28 cellular contexts compared by ENCODE assay signal in the genomic region with DNA sequence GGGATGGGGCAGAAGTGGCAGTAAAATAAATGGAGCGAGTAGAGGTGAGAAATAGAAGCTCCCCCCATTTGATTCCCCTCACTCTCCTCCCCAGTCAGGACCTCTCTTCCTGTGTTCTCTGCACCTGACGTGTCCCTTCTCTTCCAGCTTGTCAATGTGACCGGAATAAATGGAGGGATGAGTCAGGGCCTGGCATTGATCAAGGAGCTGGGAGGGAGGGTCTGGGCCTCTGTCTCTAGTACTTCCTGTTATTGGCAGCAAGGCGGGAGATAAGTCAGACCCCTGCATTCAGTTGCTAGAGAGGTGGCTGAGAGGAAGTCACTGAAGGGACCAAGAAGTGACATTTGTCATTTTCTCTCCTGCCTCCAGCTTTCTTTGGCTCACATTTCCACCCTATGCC. TPM values are rescaled to one million over a fixed set of nuclear protein-coding genes. Genes with fewer than 3 reads are reported as not detected.
A peak's percentile ranks its signal among the peaks of the same experiment; 100 is the strongest.
DNase-seq lines count a peak whose midpoint lies in the region; ATAC-seq and TF ChIP-seq lines count a peak whose summit lies in the region.
"Had no signal": no experiment of that assay in that cellular context is flagged by ENCODE, and none has a peak within 500 bp of the region (broad histone marks: within the 10 kb centered on the region; RNA-seq: fewer than 3 reads in every experiment).

No MANE protein-coding gene starts in this region.

- H3K36me3 ChIP-seq in ACC112 (ENCODE audit: insufficient read depth, low read length): no peaks in the 10 kb centered on the region
- no peaks in the 10 kb centered on the region for H3K36me3 ChIP-seq in MM.1S (replicated peaks; ENCODE audit: insufficient read depth, low read length)
- H3K36me3 ChIP-seq: adrenal gland, gastrocnemius medialis, MG63 had no signal

- H3K4me3 ChIP-seq in ACC112 (ENCODE audit: low read depth, low read length): no peak overlapping the region
- H3K4me3 ChIP-seq in NB4 (ENCODE audit: low read depth, low read length): no peak overlapping the region
- no peak overlapping the region for H3K4me3 ChIP-seq in MM.1S (ENCODE audit: low read length)
- H3K4me3 ChIP-seq: adrenal gland, gastrocnemius medialis, lung, MG63, testis had no signal

- H2AFZ ChIP-seq in ACC112 (ENCODE audit: low read length, unreplicated experiment) (no peak overlapping the region), MM.1S (ENCODE audit: low read length) (no peak overlapping the region)

- DNase-seq in NB4 (ENCODE audit: low read depth) (peak; percentile 23), astrocyte of the hippocampus (ENCODE audit: low read depth, low spot score) (peak; percentile 14), lung microvascular endothelial cell (ENCODE audit: low read depth in 2 of 2) (peak; percentile 10 to 33), MM.1S (no peak), NCI-H446 treated with DMSO at 0.1 percent for 48 hours (lab: John Stamatoyannopoulos, UW) (no peak)
- DNase-seq: activated CD4-positive, alpha-beta memory T cell treated with anti-CD3 and anti-CD28 coated beads for 36 hours; activated CD4-positive, CD25-positive, alpha-beta regulatory T cell treated with anti-CD3 and anti-CD28 coated beads, Interleukin-2, amount 50 U/mL, for 72 hours; activated naive CD4-positive, alpha-beta T cell treated with anti-CD3 and anti-CD28 coated beads for 36 hours; adrenal gland; Caco-2; cerebellar nuclear complex; DMS53; gastrocnemius medialis; KG1; MG63; NCI-H1417; NCI-H2081; NCI-H345; NCI-H748 treated with DMSO at 0.1 percent for 48 hours; stimulated activated naive CD8-positive, alpha-beta T cell treated with anti-CD3 and anti-CD28 coated beads, Interleukin-15, Interleukin-2, amounts not matched to agents 100 U/mL and 50 U/mL, for 24 hours; T-helper 17 cell; testis had no signal

- peaks cover 5% of the 10 kb centered on the region for H3K79me2 ChIP-seq in ACC112 (ENCODE audit: control insufficient read depth, insufficient read depth, low read length, unreplicated experiment)
- no peaks in the 10 kb centered on the region for H3K79me2 ChIP-seq in MM.1S (ENCODE audit: low read length)

- H3K9ac ChIP-seq in MM.1S (ENCODE audit: low read length): no peak overlapping the region

- no peak for TF ChIP-seq CTCF in NB4 (IDR thresholded peaks at IDR 0.05; ENCODE audit: low read depth, low read length)
- TF ChIP-seq CTCF in MM.1S (IDR thresholded peaks at IDR 0.05; ENCODE audit: low read length): no peak

- H3K27me3 ChIP-seq in ACC112 (ENCODE audit: insufficient read depth, low read length): no peaks in the 10 kb centered on the region
- no peaks in the 10 kb centered on the region for H3K27me3 ChIP-seq in MM.1S (replicated peaks; ENCODE audit: insufficient read depth, low read length)
- H3K27me3 ChIP-seq: gastrocnemius medialis, MG63, testis had no signal

- H3K9me3 ChIP-seq in MM.1S (replicated peaks; ENCODE audit: insufficient read depth, low read length): no peaks in the 10 kb centered on the region
- H3K9me3 ChIP-seq: adrenal gland, Caco-2, gastrocnemius medialis, MG63, testis had no signal

- no peaks in the 10 kb centered on the region for H3K9me2 ChIP-seq in MM.1S (replicated peaks; ENCODE audit: insufficient read depth, low read length)

- no peaks in the 10 kb centered on the region for H3F3A ChIP-seq in MM.1S (ENCODE audit: insufficient read depth, low read length)

- TF ChIP-seq POLR2A in NB4 (IDR thresholded peaks at IDR 0.05; ENCODE audit: extremely low read depth, insufficient read length): no peak

- ATAC-seq in HG02973 (IDR thresholded peaks at IDR 0.05; ENCODE audit: unreplicated experiment): no peak
- no peak for ATAC-seq in HG03565 (IDR thresholded peaks at IDR 0.05; ENCODE audit: unreplicated experiment)
- ATAC-seq: natural killer cell treated with Interleukin-12 subunit alpha and Interleukin-12 subunit beta and Interleukin-15 and Interleukin-18, amount 100 ng/mL, for 72 hours; stimulated activated naive CD8-positive, alpha-beta T cell treated with anti-CD3 and anti-CD28 coated beads, Interleukin-15, Interleukin-2, amounts not matched to agents 100 U/mL and 50 U/mL, for 24 hours; T-helper 17 cell had no signal

- no peak overlapping the region for H3K4me2 ChIP-seq in MM.1S (ENCODE audit: low read depth, low read length)

- H3K27ac ChIP-seq in ACC112 (ENCODE audit: low read depth, low read length): peak overlapping the region; percentile 43; the same call in 1 of the 2 replicates
- H3K27ac ChIP-seq in MM.1S (ENCODE audit: low read length): no peak overlapping the region
- H3K27ac ChIP-seq: 22Rv1, adrenal gland, testis had no signal

- no peaks in the 10 kb centered on the region for H4K20me1 ChIP-seq in MM.1S (ENCODE audit: insufficient read depth, low read length)

- H3K4me1 ChIP-seq in ACC112 (ENCODE audit: control insufficient read depth, insufficient read depth, low read length, unreplicated experiment) (peaks cover 36% of the 10 kb centered on the region), MM.1S (ENCODE audit: low read length) (no peaks in the 10 kb centered on the region)
- H3K4me1 ChIP-seq: adrenal gland, Caco-2, gastrocnemius medialis, testis had no signal

RNA-seq across cellular contexts. Expression of gene ZNF41, which starts 35.1 kb away (rescaled TPM):
- total RNA-seq in lung microvascular endothelial cell: 5.2 and 5.8 TPM in 2 replicates

RNA-seq across cellular contexts. Expression of gene ARAF, which starts 42.9 kb away (rescaled TPM):
- total RNA-seq in lung microvascular endothelial cell: 7.4 and 12.9 TPM in 2 replicates

Comparison
In these comparisons a context has a peak if more than half of its experiments do, and no peak if none do; other contexts are left out.
1. DNase-seq: peak in NB4 (single experiment), astrocyte of the hippocampus (single experiment) and lung microvascular endothelial cell (2 of 2); none in MM.1S (single experiment) and NCI-H446 treated with DMSO at 0.1 percent for 48 hours (single experiment).